ENCODE assay signal across 15 cellular contexts in the genomic region with DNA sequence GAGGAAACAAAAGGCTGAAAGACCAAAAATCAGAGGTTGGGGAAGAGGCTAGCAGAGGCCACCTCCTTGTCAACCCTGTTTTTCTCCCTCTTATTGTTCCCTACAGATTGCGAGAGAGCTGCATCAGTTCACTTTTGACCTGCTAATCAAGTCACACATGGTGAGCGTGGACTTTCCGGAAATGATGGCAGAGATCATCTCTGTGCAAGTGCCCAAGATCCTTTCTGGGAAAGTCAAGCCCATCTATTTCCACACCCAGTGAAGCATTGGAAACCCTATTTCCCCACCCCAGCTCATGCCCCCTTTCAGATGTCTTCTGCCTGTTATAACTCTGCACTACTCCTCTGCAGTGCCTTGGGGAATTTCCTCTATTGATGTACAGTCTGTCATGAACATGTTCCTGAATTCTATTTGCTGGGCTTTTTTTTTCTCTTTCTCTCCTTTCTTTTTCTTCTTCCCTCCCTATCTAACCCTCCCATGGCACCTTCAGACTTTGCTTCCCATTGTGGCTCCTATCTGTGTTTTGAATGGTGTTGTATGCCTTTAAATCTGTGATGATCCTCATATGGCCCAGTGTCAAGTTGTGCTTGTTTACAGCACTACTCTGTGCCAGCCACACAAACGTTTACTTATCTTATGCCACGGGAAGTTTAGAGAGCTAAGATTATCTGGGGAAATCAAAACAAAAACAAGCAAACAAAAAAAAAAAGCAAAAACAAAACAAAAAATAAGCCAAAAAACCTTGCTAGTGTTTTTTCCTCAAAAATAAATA.
"Had no signal": no experiment of that assay in that cellular context is flagged by ENCODE, and none has a peak within 500 bp of the region (broad histone marks: within the 10 kb centered on the region; RNA-seq: fewer than 3 reads in every experiment).

No MANE protein-coding gene starts in this region.

- ATAC-seq: activated CD8-positive, alpha-beta T cell treated with anti-CD3 and anti-CD28 coated beads for 36 hours; natural killer cell treated with Interleukin-12 subunit alpha and Interleukin-12 subunit beta and Interleukin-15 and Interleukin-18, amount 100 ng/mL, for 72 hours had no signal

- H3K9me3 ChIP-seq: prostate gland, spleen, thoracic aorta had no signal

- H3K4me2 ChIP-seq: hepatocyte had no signal

- H3K36me3 ChIP-seq: brain microvascular endothelial cell, prostate gland, spleen, thoracic aorta had no signal

- H3K27me3 ChIP-seq: brain microvascular endothelial cell, hepatocyte had no signal

- H3K27ac ChIP-seq: brain microvascular endothelial cell, hepatocyte, prostate gland, spleen, thoracic aorta had no signal

- H3K4me3 ChIP-seq: hepatocyte, prostate gland, spleen, thoracic aorta had no signal

- DNase-seq: activated B cell treated with CpG ODN at 0.5 μM for 24 hours; activated CD4-positive, alpha-beta T cell treated with anti-CD3 and anti-CD28 coated beads for 48 hours; activated CD8-positive, alpha-beta memory T cell treated with anti-CD3 and anti-CD28 coated beads, Interleukin-2, amount 50 U/mL, for 4 hours; activated CD8-positive, alpha-beta T cell treated with anti-CD3 and anti-CD28 coated beads for 36 hours; activated naive CD8-positive, alpha-beta T cell treated with anti-CD3 and anti-CD28 coated beads for 36 hours; effector CD8-positive, alpha-beta T cell; islet precursor cell; right cardiac atrium; spleen; SW 1271 had no signal

- H3K4me1 ChIP-seq: prostate gland had no signal

- H2AFZ ChIP-seq: hepatocyte had no signal
